13 cellular contexts compared by ENCODE assay signal in the genomic region with DNA sequence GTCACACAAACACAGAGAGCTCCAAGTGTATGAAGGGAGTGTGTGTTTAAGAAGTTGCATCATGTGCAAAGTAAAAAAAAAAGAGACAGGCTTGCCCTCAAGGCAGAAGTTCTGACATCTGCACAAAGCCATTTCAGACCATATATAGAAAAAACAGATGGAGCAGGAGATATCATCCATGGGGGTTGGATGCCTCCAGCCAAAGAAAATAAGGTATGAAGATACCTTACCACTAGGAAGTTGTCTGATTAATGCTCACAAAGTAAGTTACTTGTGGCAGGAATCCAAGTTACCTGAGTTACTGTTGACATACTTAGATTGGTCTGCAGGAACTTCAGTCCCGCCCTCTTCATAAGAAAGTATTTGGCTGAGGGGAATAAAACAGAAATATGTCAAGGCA.
"Had no signal": no experiment of that assay in that cellular context is flagged by ENCODE, and none has a peak within 500 bp of the region (broad histone marks: within the 10 kb centered on the region; RNA-seq: fewer than 3 reads in every experiment).

No MANE protein-coding gene starts in this region.

- H3K27ac ChIP-seq: colonic mucosa, gastroesophageal sphincter, parathyroid adenoma, right atrium auricular region, sigmoid colon had no signal

- H3K4me1 ChIP-seq: colonic mucosa, gastroesophageal sphincter, parathyroid adenoma, right atrium auricular region, sigmoid colon had no signal

- H3K9me3 Mint-ChIP-seq: naive B cell, nephron had no signal

- H3K36me3 Mint-ChIP-seq: naive B cell had no signal

- H3K36me3 ChIP-seq: colonic mucosa, gastroesophageal sphincter, right atrium auricular region, sigmoid colon had no signal

- H3K27me3 Mint-ChIP-seq: naive B cell had no signal

- H3K27ac Mint-ChIP-seq: naive B cell, nephron had no signal

- H3K27me3 ChIP-seq: colonic mucosa, gastroesophageal sphincter, right atrium auricular region, sigmoid colon had no signal

- H3K9me3 ChIP-seq: colonic mucosa, gastroesophageal sphincter, right atrium auricular region, sigmoid colon had no signal

- H3K4me3 Mint-ChIP-seq: naive B cell, nephron had no signal

- H3K4me1 Mint-ChIP-seq: naive B cell, nephron had no signal

- H3K4me3 ChIP-seq: colonic mucosa, gastroesophageal sphincter, right atrium auricular region, sigmoid colon, skin epidermis had no signal

- DNase-seq: colonic mucosa; dermis blood vessel endothelial cell; kidney glomerular epithelial cell; mesendoderm; naive B cell; sigmoid colon; stimulated activated CD4-positive, alpha-beta T cell treated with anti-CD3 and anti-CD28 coated beads, Interleukin-2, amount 100 ng/mL, for 48 hours; stimulated activated naive CD4-positive, alpha-beta T cell treated with Interleukin-2 at 50 U/mL for 16 hours had no signal
